In genomic region chr11:25775608-25776007, GRCh38 we compare ENCODE assay signal across 26 cellular contexts.
"Had no signal": no experiment of that assay in that cellular context is flagged by ENCODE, and none has a peak within 500 bp of the region (broad histone marks: within the 10 kb centered on the region; RNA-seq: fewer than 3 reads in every experiment).

No MANE protein-coding gene starts in this region.

- H3K4me1 ChIP-seq: gastrocnemius medialis, lower lobe of right lung, right lobe of liver, stomach, transverse colon, vagina had no signal

- H3K27me3 Mint-ChIP-seq: activated CD4-positive, alpha-beta memory T cell treated with anti-CD3 and anti-CD28 coated beads for 36 hours; activated CD8-positive, alpha-beta memory T cell treated with anti-CD3 and anti-CD28 coated beads, Interleukin-2, amount 10 ng/mL, durations not matched to agents 7 days and 5 days; activated naive CD4-positive, alpha-beta T cell treated with anti-CD3 and anti-CD28 coated beads, Interleukin-2, amount 10 ng/mL, durations not matched to agents 7 days and 5 days; activated naive CD8-positive, alpha-beta T cell treated with anti-CD3 and anti-CD28 coated beads, Interleukin-2, amount 50 U/mL, for 24 hours; naive B cell; stimulated activated memory B cell treated with anti-CD40 and anti-IgM and Interleukin-4, amounts not matched to agents 10 μg/mL and 1 μg/mL and 100 μg/mL, for 72 hours; T-helper 17 cell had no signal

- H3K4me3 Mint-ChIP-seq: activated CD4-positive, alpha-beta memory T cell treated with anti-CD3 and anti-CD28 coated beads for 36 hours; activated CD8-positive, alpha-beta memory T cell treated with anti-CD3 and anti-CD28 coated beads, Interleukin-2, amount 10 ng/mL, durations not matched to agents 7 days and 5 days; activated naive CD4-positive, alpha-beta T cell treated with anti-CD3 and anti-CD28 coated beads, Interleukin-2, amount 10 ng/mL, durations not matched to agents 7 days and 5 days; activated naive CD8-positive, alpha-beta T cell treated with anti-CD3 and anti-CD28 coated beads, Interleukin-2, amount 50 U/mL, for 24 hours; naive B cell; neural crest cell; stimulated activated memory B cell treated with anti-CD40 and anti-IgM and Interleukin-4, amounts not matched to agents 10 μg/mL and 1 μg/mL and 100 μg/mL, for 72 hours; T-helper 17 cell had no signal

- H3K36me3 ChIP-seq: cardiac muscle cell, gastrocnemius medialis, lower lobe of right lung, right lobe of liver, stomach, transverse colon, vagina had no signal

- H3K27ac Mint-ChIP-seq: activated CD4-positive, alpha-beta memory T cell treated with anti-CD3 and anti-CD28 coated beads for 36 hours; activated CD8-positive, alpha-beta memory T cell treated with anti-CD3 and anti-CD28 coated beads, Interleukin-2, amount 10 ng/mL, durations not matched to agents 7 days and 5 days; activated naive CD4-positive, alpha-beta T cell treated with anti-CD3 and anti-CD28 coated beads, Interleukin-2, amount 10 ng/mL, durations not matched to agents 7 days and 5 days; activated naive CD8-positive, alpha-beta T cell treated with anti-CD3 and anti-CD28 coated beads, Interleukin-2, amount 50 U/mL, for 24 hours; naive B cell; stimulated activated memory B cell treated with anti-CD40 and anti-IgM and Interleukin-4, amounts not matched to agents 10 μg/mL and 1 μg/mL and 100 μg/mL, for 72 hours; T-helper 17 cell had no signal

- H3K4me3 ChIP-seq: cardiac muscle cell, gastrocnemius medialis, lower lobe of right lung, right lobe of liver, stomach, transverse colon, vagina had no signal

- H3K27me3 ChIP-seq: cardiac muscle cell, gastrocnemius medialis, right lobe of liver, stomach, transverse colon, vagina had no signal

- DNase-seq: activated CD4-positive, alpha-beta memory T cell treated with anti-CD3 and anti-CD28 coated beads for 36 hours; activated CD4-positive, alpha-beta T cell treated with anti-CD3 and anti-CD28 coated beads for 4 hours; activated CD4-positive, CD25-positive, alpha-beta regulatory T cell; activated CD8-positive, alpha-beta memory T cell treated with anti-CD3 and anti-CD28 coated beads, Interleukin-2, amount 10 ng/mL, durations not matched to agents 7 days and 5 days; activated effector memory CD4-positive, alpha-beta T cell treated with anti-CD3 and anti-CD28 coated beads, Interleukin-2, amount 50 U/mL, for 16 hours; activated naive CD4-positive, alpha-beta T cell treated with anti-CD3 and anti-CD28 coated beads, Interleukin-2, amount 10 ng/mL, durations not matched to agents 7 days and 5 days; activated naive CD8-positive, alpha-beta T cell treated with anti-CD3 and anti-CD28 coated beads, Interleukin-2, amount 50 U/mL, for 24 hours; activated T-cell treated with anti-CD3 and anti-CD28 coated beads for 4 hours; gastrocnemius medialis; hippocampal formation; islet precursor cell; lower lobe of right lung; naive B cell; occipital lobe; right lobe of liver; small intestine; stimulated activated CD4-positive, alpha-beta T cell treated with anti-CD3 and anti-CD28 coated beads, Interleukin-15, amount 100 ng/mL, for 24 hours; stomach; SW 1271; T-helper 17 cell; transverse colon had no signal

- H3K4me1 Mint-ChIP-seq: activated CD8-positive, alpha-beta memory T cell treated with anti-CD3 and anti-CD28 coated beads, Interleukin-2, amount 10 ng/mL, durations not matched to agents 7 days and 5 days; activated naive CD4-positive, alpha-beta T cell treated with anti-CD3 and anti-CD28 coated beads, Interleukin-2, amount 10 ng/mL, durations not matched to agents 7 days and 5 days; activated naive CD8-positive, alpha-beta T cell treated with anti-CD3 and anti-CD28 coated beads, Interleukin-2, amount 50 U/mL, for 24 hours; naive B cell; neural crest cell; stimulated activated memory B cell treated with anti-CD40 and anti-IgM and Interleukin-4, amounts not matched to agents 10 μg/mL and 1 μg/mL and 100 μg/mL, for 72 hours; T-helper 17 cell had no signal

- H3K36me3 Mint-ChIP-seq: activated CD4-positive, alpha-beta memory T cell treated with anti-CD3 and anti-CD28 coated beads for 36 hours; activated CD8-positive, alpha-beta memory T cell treated with anti-CD3 and anti-CD28 coated beads, Interleukin-2, amount 10 ng/mL, durations not matched to agents 7 days and 5 days; activated naive CD4-positive, alpha-beta T cell treated with anti-CD3 and anti-CD28 coated beads, Interleukin-2, amount 10 ng/mL, durations not matched to agents 7 days and 5 days; naive B cell; stimulated activated memory B cell treated with anti-CD40 and anti-IgM and Interleukin-4, amounts not matched to agents 10 μg/mL and 1 μg/mL and 100 μg/mL, for 72 hours had no signal

- H3K9me3 Mint-ChIP-seq: activated CD4-positive, alpha-beta memory T cell treated with anti-CD3 and anti-CD28 coated beads for 36 hours; activated naive CD4-positive, alpha-beta T cell treated with anti-CD3 and anti-CD28 coated beads, Interleukin-2, amount 10 ng/mL, durations not matched to agents 7 days and 5 days; neural crest cell had no signal

- H3K9me3 ChIP-seq: gastrocnemius medialis, lower lobe of right lung, right lobe of liver, stomach, transverse colon, vagina had no signal

- ATAC-seq: activated CD8-positive, alpha-beta memory T cell treated with anti-CD3 and anti-CD28 coated beads, Interleukin-2, amount 10 ng/mL, durations not matched to agents 7 days and 5 days; activated naive CD8-positive, alpha-beta T cell treated with anti-CD3 and anti-CD28 coated beads, Interleukin-2, amount 50 U/mL, for 24 hours; gastrocnemius medialis; left lobe of liver; lower lobe of right lung; right lobe of liver; stimulated activated memory B cell treated with anti-CD40 and anti-IgM and Interleukin-4, amounts not matched to agents 10 μg/mL and 1 μg/mL and 100 μg/mL, for 72 hours; T-helper 17 cell had no signal

- H3K27ac ChIP-seq: cardiac muscle cell, gastrocnemius medialis, lower lobe of right lung, right lobe of liver, stomach, transverse colon, vagina had no signal
